27 cellular contexts compared by ENCODE assay signal in the genomic region with DNA sequence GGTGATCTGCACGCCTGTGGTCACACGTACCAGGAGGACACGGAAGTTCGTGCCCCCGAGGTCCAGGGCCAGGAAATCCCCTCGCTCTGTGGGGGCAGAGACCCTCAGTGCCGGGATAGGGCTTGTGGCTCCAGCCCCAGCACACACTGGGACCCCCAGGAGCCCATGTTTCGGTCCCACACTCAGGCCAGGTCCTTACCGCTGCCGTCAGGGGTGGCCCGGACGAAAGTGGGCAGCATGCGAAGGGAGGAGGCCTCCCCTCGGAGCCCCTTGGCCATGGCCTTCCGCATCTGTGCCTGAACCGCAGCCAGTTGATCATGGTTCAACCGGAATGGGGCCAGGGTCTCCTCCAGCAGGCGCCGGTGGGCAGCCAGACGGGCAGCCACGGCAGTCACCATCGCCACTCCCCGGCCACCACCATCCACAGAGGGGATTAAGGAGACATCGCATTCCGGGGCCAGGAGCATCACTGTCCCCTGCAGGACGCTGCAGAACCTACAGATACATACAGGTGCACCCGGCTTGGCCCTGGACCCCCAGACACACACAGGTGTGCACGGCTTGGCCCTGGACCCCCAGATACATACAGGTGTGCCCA. TPM values are rescaled to one million over a fixed set of nuclear protein-coding genes. Genes with fewer than 3 reads are reported as not detected.
DNase-seq lines count a peak whose midpoint lies in the region; ATAC-seq and TF ChIP-seq lines count a peak whose summit lies in the region.
"Had no signal": no experiment of that assay in that cellular context is flagged by ENCODE, and none has a peak within 500 bp of the region (broad histone marks: within the 10 kb centered on the region; RNA-seq: fewer than 3 reads in every experiment).

No MANE protein-coding gene starts in this region.

- no peaks in the 10 kb centered on the region for H3F3A ChIP-seq in GM23338 (replicated peaks; ENCODE audit: low read depth)

- no peaks in the 10 kb centered on the region for H3K9me3 ChIP-seq in endodermal cell (ENCODE audit: control insufficient read depth, low read length)
- no peaks in the 10 kb centered on the region for H3K9me3 ChIP-seq in parathyroid adenoma (ENCODE audit: control insufficient read depth, low read length)
- no peaks in the 10 kb centered on the region for H3K9me3 ChIP-seq in stomach
- H3K9me3 ChIP-seq: prostate gland had no signal

- H3K27me3 ChIP-seq in GM23338 (ENCODE audit: insufficient read depth) (no peaks in the 10 kb centered on the region), endodermal cell (ENCODE audit: control insufficient read depth, insufficient read depth, low read length, poor library complexity, severe bottlenecking) (no peaks in the 10 kb centered on the region), parathyroid adenoma (ENCODE audit: control insufficient read depth, insufficient read depth, low read length) (no peaks in the 10 kb centered on the region), stomach (peaks cover 0 to 4% (median 0%) of the 10 kb centered on the region in 3 donors)

- no peak overlapping the region for H3K9ac ChIP-seq in endodermal cell (ENCODE audit: extremely low read depth, low read length, poor library complexity, severe bottlenecking)
- no peak overlapping the region for H3K9ac ChIP-seq in parathyroid adenoma
- H3K9ac ChIP-seq: GM23248, KMS-11 had no signal

- H3K27ac Mint-ChIP-seq in GM23338 (no peak overlapping the region), endodermal cell (no peak overlapping the region)
- H3K27ac Mint-ChIP-seq: activated CD4-positive, alpha-beta memory T cell treated with anti-CD3 and anti-CD28 coated beads for 36 hours; activated naive CD8-positive, alpha-beta T cell; activated T-helper 17 cell treated with anti-CD3 and anti-CD28 coated beads, Interleukin-2, amount 50 U/mL, for 72 hours; T-helper 2 cell treated with Interferon-gamma antibody and Interleukin-4, amounts not matched to agents 5 μg/mL and 100 μg/mL, for 36 hours had no signal

- no peak overlapping the region for H3K4me3 Mint-ChIP-seq in GM23338
- no peak overlapping the region for H3K4me3 Mint-ChIP-seq in endodermal cell
- H3K4me3 Mint-ChIP-seq: activated CD4-positive, alpha-beta memory T cell treated with anti-CD3 and anti-CD28 coated beads for 36 hours; activated naive CD8-positive, alpha-beta T cell; activated T-helper 17 cell treated with anti-CD3 and anti-CD28 coated beads, Interleukin-2, amount 50 U/mL, for 72 hours; T-helper 2 cell treated with Interferon-gamma antibody and Interleukin-4, amounts not matched to agents 5 μg/mL and 100 μg/mL, for 36 hours had no signal

- H3K27me3 Mint-ChIP-seq in GM23338 (ENCODE audit: insufficient read depth, low read depth, poor library complexity) (peaks cover 9% of the 10 kb centered on the region), endodermal cell (ENCODE audit: insufficient read depth) (peaks cover 2% of the 10 kb centered on the region)
- H3K27me3 Mint-ChIP-seq: activated CD4-positive, alpha-beta memory T cell treated with anti-CD3 and anti-CD28 coated beads for 36 hours had no signal

- H3K4me3 ChIP-seq in GM23338 (no peak overlapping the region), endodermal cell (ENCODE audit: low read length) (no peak overlapping the region), parathyroid adenoma (ENCODE audit: low read depth, low read length) (no peak overlapping the region), stomach (no peak overlapping the region)
- H3K4me3 ChIP-seq: GM23248, PC-9, prostate gland had no signal

- H3K4me1 ChIP-seq in GM23338 (ENCODE audit: insufficient read depth) (no peaks in the 10 kb centered on the region), endodermal cell (ENCODE audit: control insufficient read depth, insufficient read depth, low read length) (no peaks in the 10 kb centered on the region), parathyroid adenoma (no peaks in the 10 kb centered on the region), stomach (no peaks in the 10 kb centered on the region)
- H3K4me1 ChIP-seq: prostate gland had no signal

- ATAC-seq in GM23338 (peak; percentile 68), GM19467 (IDR thresholded peaks at IDR 0.05; ENCODE audit: unreplicated experiment) (no peak)
- ATAC-seq: activated T-helper 17 cell treated with anti-CD3 and anti-CD28 coated beads, Interleukin-2, amount 50 U/mL, for 72 hours; left colon; Right ventricle myocardium inferior had no signal

- H3K9me3 Mint-ChIP-seq in GM23338 (no peaks in the 10 kb centered on the region), endodermal cell (no peaks in the 10 kb centered on the region)
- H3K9me3 Mint-ChIP-seq: activated CD4-positive, alpha-beta memory T cell treated with anti-CD3 and anti-CD28 coated beads for 36 hours; activated T-helper 17 cell treated with anti-CD3 and anti-CD28 coated beads, Interleukin-2, amount 50 U/mL, for 72 hours; T-helper 2 cell treated with Interferon-gamma antibody and Interleukin-4, amounts not matched to agents 5 μg/mL and 100 μg/mL, for 36 hours had no signal

- DNase-seq in COLO668 (lab: John Stamatoyannopoulos, UW; ENCODE audit: unreplicated experiment) = peak; percentile 5
- no peak for DNase-seq in GM23338 (ENCODE audit: low spot score)
- DNase-seq in endodermal cell = no peak
- no peak for DNase-seq in AG20443 (ENCODE audit: low spot score)
- DNase-seq in stomach = no peak
- DNase-seq: activated CD4-positive, alpha-beta memory T cell treated with anti-CD3 and anti-CD28 coated beads for 36 hours; activated CD4-positive, alpha-beta T cell treated with anti-CD3 and anti-CD28 coated beads for 1 hour; activated CD8-positive, alpha-beta memory T cell treated with anti-CD3 and anti-CD28 coated beads, Interleukin-2, amount 50 U/mL, for 48 hours; GM23248; hippocampal formation; left colon; mesendoderm; NCI-H2029 treated with DMSO at 0.1 percent for 48 hours; NCI-H69; stimulated activated CD4-positive, alpha-beta T cell treated with anti-CD3 and anti-CD28 coated beads, Interleukin-15, amount 100 ng/mL, for 24 hours; stimulated activated CD4-positive, alpha-beta T cell treated with anti-CD3 and anti-CD28 coated beads, Interleukin-4, amount 100 ng/mL, for 4 hours; trophoblast cell had no signal

- H2AFZ ChIP-seq in GM23338 (no peak overlapping the region), parathyroid adenoma (no peak overlapping the region)
- H2AFZ ChIP-seq: GM23248, PC-9 had no signal

- TF ChIP-seq CTCF in GM23338 (conservative IDR thresholded peaks at IDR 0.05; ENCODE audit: low read depth in 2 of 2) (peak in 1 of 2 experiments; percentile 61; a peak in 2 of 4 replicates), endodermal cell (conservative IDR thresholded peaks at IDR 0.05) (peak; percentile 51), parathyroid adenoma (IDR thresholded peaks at IDR 0.05) (peak; percentile 13), stomach (IDR thresholded peaks at IDR 0.05) (no peak)

- H3K4me2 ChIP-seq in GM23338 (no peak overlapping the region), parathyroid adenoma (ENCODE audit: low read length) (no peak overlapping the region)
- H3K4me2 ChIP-seq: KMS-11, PC-9 had no signal

- no peak overlapping the region for H3K27ac ChIP-seq in GM23338 (ENCODE audit: low read depth)
- H3K27ac ChIP-seq in endodermal cell (ENCODE audit: low read depth, low read length) = no peak overlapping the region
- no peak overlapping the region for H3K27ac ChIP-seq in parathyroid adenoma
- no peak overlapping the region for H3K27ac ChIP-seq in stomach
- H3K27ac ChIP-seq: C4-2B, GM23248, KMS-11, PC-9, prostate gland had no signal

- peaks cover 9% of the 10 kb centered on the region; the same call in 1 of the 3 replicates for H3K4me1 Mint-ChIP-seq in GM23338
- peaks cover 4% of the 10 kb centered on the region for H3K4me1 Mint-ChIP-seq in endodermal cell

- H3K36me3 Mint-ChIP-seq in GM23338 (ENCODE audit: low read depth) (no peaks in the 10 kb centered on the region), endodermal cell (ENCODE audit: low read depth) (no peaks in the 10 kb centered on the region)
- H3K36me3 Mint-ChIP-seq: activated CD4-positive, alpha-beta memory T cell treated with anti-CD3 and anti-CD28 coated beads for 36 hours; activated naive CD8-positive, alpha-beta T cell had no signal

- no peaks in the 10 kb centered on the region for H4K20me1 ChIP-seq in GM23338 (replicated peaks; ENCODE audit: insufficient read depth)

- no peak for TF ChIP-seq POLR2A in stomach (IDR thresholded peaks at IDR 0.05)

- WGBS in endodermal cell (ENCODE audit: insufficient coverage in 1 of 2, insufficient read length in 1 of 2), 2 experiments = 89 to 91% methylated on average over 24 to 28 of the region's 28 CpGs
- WGBS in stomach, 5 donors = 86 to 91% (median 89%) methylated on average over 21 to 28 of the region's 28 CpGs

- H3K79me2 ChIP-seq in GM23338 (replicated peaks; ENCODE audit: insufficient read depth) (no peaks in the 10 kb centered on the region), parathyroid adenoma (no peaks in the 10 kb centered on the region)

- no peak for TF ChIP-seq EP300 in stomach (IDR thresholded peaks at IDR 0.05)

- H3K9me2 ChIP-seq in GM23338 (ENCODE audit: insufficient read depth) = no peaks in the 10 kb centered on the region

- H3K36me3 ChIP-seq in GM23338 (ENCODE audit: insufficient read depth) = no peaks in the 10 kb centered on the region
- no peaks in the 10 kb centered on the region for H3K36me3 ChIP-seq in endodermal cell (ENCODE audit: control insufficient read depth, insufficient read depth, low read length)
- H3K36me3 ChIP-seq in parathyroid adenoma (ENCODE audit: control insufficient read depth, insufficient read depth, low read length) = no peaks in the 10 kb centered on the region
- no peaks in the 10 kb centered on the region for H3K36me3 ChIP-seq in stomach
- H3K36me3 ChIP-seq: prostate gland had no signal

- intact Hi-C loops in stomach (cut with DNase I; ENCODE audit: low total_unique reads) = no loop called here

TF ChIP-seq in GM23338, 12 proteins besides CTCF, POLR2A, EP300 and RAD21 (continues in another document):
- no peak for TF ChIP-seq NANOG (IDR thresholded peaks at IDR 0.05; ENCODE audit: borderline replicate concordance)
- no peak for TF ChIP-seq CREB1 (CRISPR knock-in tag; IDR thresholded peaks at IDR 0.05; ENCODE audit: low read depth)
- no peak for TF ChIP-seq ZNF114 (CRISPR knock-in tag; IDR thresholded peaks at IDR 0.05)

RNA-seq across cellular contexts. Expression of gene HK3, which starts 11.8 kb away (rescaled TPM):
- not detected in 2 replicates for total RNA-seq in GM23338 (2014; rRNA removed; shearing (Covaris generic))
- polyA plus RNA-seq in GM23338 (2016; fragmentation: Nextera tagmentation; extraction: Ambion mirVana) (not detected in 2 replicates), stomach (1 to 10 TPM; 1.6 to 6.9 (median 4.6) TPM)
- total RNA-seq in endodermal cell (under 1 TPM in 1 of 2 donors, not detected in 1; 0.55 TPM), stomach (100 to 1,000 TPM in 1 of 5 donors, 1 to 10 TPM in 2, not detected in 2; 2.6 to 145 (median 3.9) TPM)
- polyA plus RNA-seq in endodermal cell (2013, experiment 1 of 2) = not detected
- not detected for polyA plus RNA-seq in endodermal cell (2013, experiment 2 of 2)
- total RNA-seq: GM23248, PC-9 had no signal
- polyA plus RNA-seq: GM23248 had no signal

Comparison
In these comparisons a context has a peak if more than half of its experiments do, and no peak if none do; other contexts are left out.
1. CTCF ChIP-seq: peak in endodermal cell (single experiment) and parathyroid adenoma (single experiment); none in stomach (0 of 7).